13 cellular contexts compared by ENCODE assay signal in genomic region chr5:41793156-41793770, GRCh38.
DNase-seq lines count a peak whose midpoint lies in the region; ATAC-seq, FAIRE-seq and TF ChIP-seq lines count a peak whose summit lies in the region.
"Had no signal": no experiment of that assay in that cellular context is flagged by ENCODE, and none has a peak within 500 bp of the region (broad histone marks: within the 10 kb centered on the region; RNA-seq: fewer than 3 reads in every experiment).

No MANE protein-coding gene starts in this region.

- no peak overlapping the region for H3K18ac ChIP-seq in mesenchymal stem cell (ENCODE audit: low read depth in 1 of 2, low read length in 2 of 2)

- CTCF ChIA-PET in K562 (lab: Yijun Ruan, JAX; ENCODE audit: low intra/inter-chr PET ratio) (no interaction called here), GM10248 (lab: Yijun Ruan, JAX) (interaction anchor here (0.9 to 1.7 kb wide), 8 partner anchors 10 to 97 kb away, joined by 3 to 6 read pairs (median 4); no protein-coding TSS in a partner anchor)

- intact Hi-C loops in K562 (cut with micrococcal nuclease) = no loop called here

- H2AFZ ChIP-seq in K562 (ENCODE audit: low read depth, low read length) = no peak overlapping the region
- H2AFZ ChIP-seq in mesenchymal stem cell (ENCODE audit: low read depth, low read length) = no peak overlapping the region

- no peaks in the 10 kb centered on the region for H4K20me1 ChIP-seq in K562 (replicated peaks; ENCODE audit: control insufficient read depth, insufficient read depth, low read length)

- no peaks in the 10 kb centered on the region for H3K4me1 ChIP-seq in K562 (replicated peaks in 1 of 2; ENCODE audit: control insufficient read depth in 2 of 2, insufficient read depth in 2 of 2, low read length in 2 of 2)
- peaks cover 4% of the 10 kb centered on the region for H3K4me1 ChIP-seq in mesenchymal stem cell (ENCODE audit: control insufficient read depth, insufficient read depth, low read depth, low read length)

- no peak overlapping the region for H2AK5ac ChIP-seq in mesenchymal stem cell (ENCODE audit: low read length, severe bottlenecking)

- DNase-seq in EL (peak; percentile 83), NCI-H2081 treated with DMSO at 0.1 percent for 48 hours (lab: John Stamatoyannopoulos, UW) (peak; percentile 85), K562 (ENCODE audit: extremely low read depth in 1 of 4, low spot score in 3 of 4) (no peak), mesenchymal stem cell (peak; percentile 80), anterior cingulate cortex (lab: John Stamatoyannopoulos, UW) (no peak), GM10248 (ENCODE audit: extremely low spot score) (no peak), UCSD-AML1 (lab: John Stamatoyannopoulos, UW; ENCODE audit: unreplicated experiment) (no peak)
- DNase-seq: activated T-cell treated with anti-CD3 and anti-CD28 coated beads, Interleukin-2, amount 50 U/mL, for 72 hours; immature natural killer cell; NCI-H526 treated with DMSO at 0.1 percent for 48 hours had no signal

- H3K4me2 ChIP-seq in K562 (ENCODE audit: insufficient read depth, low read length) (no peak overlapping the region), mesenchymal stem cell (ENCODE audit: low read length, poor library complexity, severe bottlenecking) (no peak overlapping the region)

- ATAC-seq in K562 = no peak
- ATAC-seq in HG02763 (IDR thresholded peaks at IDR 0.05; ENCODE audit: unreplicated experiment) = no peak
- ATAC-seq: activated T-cell treated with anti-CD3 and anti-CD28 coated beads, Interleukin-2, amount 50 U/mL, for 72 hours; HCT116 had no signal

- TF ChIP-seq CTCF in K562 (IDR thresholded peaks at IDR 0.05 in 2 of 3, conservative IDR thresholded peaks at IDR 0.05 in 1 of 3; ENCODE audit: insufficient read depth in 2 of 3, low read depth in 1 of 3, low read length in 3 of 3) = no peak
- TF ChIP-seq CTCF in GM10248 (IDR thresholded peaks at IDR 0.05; ENCODE audit: control extremely low read depth, extremely low read depth, low read depth, missing control alignments) = no peak

- no peak overlapping the region for H2BK15ac ChIP-seq in mesenchymal stem cell (ENCODE audit: low read depth, poor library complexity, severe bottlenecking)

- no peak for TF ChIP-seq EP300 in K562 (IDR thresholded peaks at IDR 0.05; ENCODE audit: low read length)

- WGBS in K562 (ENCODE audit: insufficient coverage, low coverage, missing lambda C conversion rate) = 54% methylated on average over 3 of the region's 3 CpGs
- 5% methylated on average over 2 of the region's 3 CpGs for WGBS in mesenchymal stem cell

- TF ChIP-seq RAD21 in K562 (CRISPR knock-in tag; conservative IDR thresholded peaks at IDR 0.05 in 1 of 2, IDR thresholded peaks at IDR 0.05 in 1 of 2) = no peak

- H3K27me3 ChIP-seq in K562 (ENCODE audit: control insufficient read depth in 2 of 2, insufficient read depth in 2 of 2, low read length in 2 of 2) (no peaks in the 10 kb centered on the region), mesenchymal stem cell (ENCODE audit: control insufficient read depth in 1 of 2, insufficient read depth in 1 of 2, low read length in 2 of 2) (no peaks in the 10 kb centered on the region)

- FAIRE-seq in K562 (lab: Jason Lieb, UNC) = no peak
- FAIRE-seq: D721Med had no signal

- H3K36me3 ChIP-seq in K562 (ENCODE audit: control insufficient read depth, insufficient read depth, low read length) (peaks cover 19% of the 10 kb centered on the region; the same call in 1 of the 3 replicates), mesenchymal stem cell (ENCODE audit: control insufficient read depth in 1 of 2, insufficient read depth in 2 of 2, low read depth in 1 of 2, low read length in 2 of 2) (peaks cover 0 to 10% of the 10 kb centered on the region in 2 experiments)

- POLR2A ChIA-PET in K562 (lab: Yijun Ruan, JAX) = interaction anchor here (0.9 to 1.7 kb wide), 4 partner anchors 10 to 18 kb away, joined by 3 to 5 read pairs (median 4); no protein-coding TSS in a partner anchor
- POLR2A ChIA-PET in GM10248 (lab: Yijun Ruan, JAX) = no interaction called here

- H4K8ac ChIP-seq in mesenchymal stem cell (ENCODE audit: low read length) = no peak overlapping the region

- H3K4ac ChIP-seq in mesenchymal stem cell (ENCODE audit: low read depth in 1 of 2, low read length in 2 of 2) = no peak overlapping the region

- no peaks in the 10 kb centered on the region for H3K79me2 ChIP-seq in K562 (ENCODE audit: control insufficient read depth, insufficient read depth, low read length)

- in situ Hi-C loops in K562 (cut with MboI) = no loop called here

- no peak overlapping the region for H2BK12ac ChIP-seq in mesenchymal stem cell (ENCODE audit: low read length in 2 of 2)

- no peak overlapping the region for H3K23ac ChIP-seq in mesenchymal stem cell (ENCODE audit: low read length in 2 of 2)

- no peak overlapping the region for H3K14ac ChIP-seq in mesenchymal stem cell (ENCODE audit: low read length in 2 of 2)

- TF ChIP-seq POLR2A in K562 (conservative IDR thresholded peaks at IDR 0.05) = no peak

- H3K9ac ChIP-seq in K562 (ENCODE audit: insufficient read depth in 1 of 2, low read depth in 2 of 2, low read length in 2 of 2) = no peak overlapping the region
- no peak overlapping the region for H3K9ac ChIP-seq in mesenchymal stem cell (ENCODE audit: low read length)

- no peaks in the 10 kb centered on the region for H3K9me1 ChIP-seq in K562 (ENCODE audit: control insufficient read depth, insufficient read depth, low read length)

- no peak overlapping the region for H3K27ac ChIP-seq in K562 (ENCODE audit: extremely low read depth, low read depth, low read length)
- peak overlapping the region; percentile 76 for H3K27ac ChIP-seq in mesenchymal stem cell (ENCODE audit: low read length, poor library complexity, severe bottlenecking)

- no peak overlapping the region for H2BK5ac ChIP-seq in mesenchymal stem cell (ENCODE audit: low read depth, low read length, poor library complexity, severe bottlenecking)

- no peaks in the 10 kb centered on the region for H3K9me3 ChIP-seq in K562 (replicated peaks; ENCODE audit: control insufficient read depth, insufficient read depth, low read depth, low read length)
- H3K9me3 ChIP-seq in mesenchymal stem cell (ENCODE audit: control insufficient read depth, low read length) = no peaks in the 10 kb centered on the region

- H4K91ac ChIP-seq in mesenchymal stem cell (ENCODE audit: low read length) = no peak overlapping the region

- no TSS peak for BruUV-seq in K562 (replicated peaks; lab: Mats Ljungman, UMichigan)

- H2BK120ac ChIP-seq in mesenchymal stem cell (ENCODE audit: low read depth, low read length) = no peak overlapping the region

- H3K4me3 ChIP-seq in K562 (no peak overlapping the region), mesenchymal stem cell (ENCODE audit: insufficient read depth in 1 of 2, low read depth in 1 of 2, low read length in 2 of 2) (no peak overlapping the region)

- H3K79me1 ChIP-seq in mesenchymal stem cell (replicated peaks; ENCODE audit: low read length, poor library complexity, severe bottlenecking) = no peaks in the 10 kb centered on the region

TF ChIP-seq in K562, 482 proteins besides CTCF, POLR2A, EP300 and RAD21:
- TF ChIP-seq TFE3 (CRISPR knock-in tag; IDR thresholded peaks at IDR 0.05) = peak; percentile 79
- TF ChIP-seq ZFP1 (CRISPR knock-in tag; IDR thresholded peaks at IDR 0.05) = no peak

Comparison
In these comparisons a context has a peak if more than half of its experiments do, and no peak if none do; other contexts are left out.
1. DNase-seq: peak in EL (single experiment), NCI-H2081 treated with DMSO at 0.1 percent for 48 hours (single experiment) and mesenchymal stem cell (single experiment); none in K562 (0 of 4), anterior cingulate cortex (0 of 58), GM10248 (single experiment) and UCSD-AML1 (single experiment).